1 cellular context compared by ENCODE assay signal in genomic region chr5:154485092-154485491, GRCh38.
TF ChIP-seq lines count a peak whose summit lies in the region.

No MANE protein-coding gene starts in this region.

TF ChIP-seq in HEK293, 187 proteins besides CTCF, POLR2A, EP300 and RAD21 (continued from another document):
- TF ChIP-seq PRDM10 (tag by site-specific recombination; IDR thresholded peaks at IDR 0.05) (no peak), ZSCAN30 (tag by site-specific recombination; IDR thresholded peaks at IDR 0.05) (no peak), ZNF398 (tag by site-specific recombination; IDR thresholded peaks at IDR 0.05) (no peak), ZNF488 (tag by site-specific recombination; IDR thresholded peaks at IDR 0.05) (no peak)
